9 cellular contexts compared by ENCODE assay signal in the genomic region with DNA sequence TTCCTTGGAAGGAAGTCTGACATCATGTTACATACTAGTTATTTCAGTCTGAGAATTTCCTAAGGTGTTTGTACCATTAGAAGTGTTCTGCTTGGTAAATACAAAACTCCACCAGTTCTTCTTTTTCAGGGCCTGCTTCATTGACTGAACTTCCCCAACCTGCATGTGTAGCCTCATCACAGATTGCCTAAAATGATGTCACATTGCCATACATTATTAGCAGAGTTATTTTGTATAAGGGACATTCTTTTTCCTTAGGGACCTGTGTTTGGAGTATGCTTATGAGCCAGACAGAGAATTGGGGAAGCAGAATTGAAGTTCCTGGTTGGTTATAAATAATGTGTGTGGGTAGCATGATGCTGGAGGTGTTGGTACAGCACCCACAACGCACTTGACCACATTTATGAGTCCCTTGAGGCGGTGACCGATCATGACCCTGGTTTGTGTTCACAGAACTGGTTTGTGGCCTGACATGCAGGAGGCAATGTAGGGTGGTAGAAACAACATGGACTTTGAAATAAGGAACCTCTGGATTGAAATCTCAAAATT. TPM values are rescaled to one million over a fixed set of nuclear protein-coding genes. Genes with fewer than 3 reads are reported as not detected.
DNase-seq lines count a peak whose midpoint lies in the region; ATAC-seq, FAIRE-seq and TF ChIP-seq lines count a peak whose summit lies in the region.
"Had no signal": no experiment of that assay in that cellular context is flagged by ENCODE, and none has a peak within 500 bp of the region (broad histone marks: within the 10 kb centered on the region; RNA-seq: fewer than 3 reads in every experiment).

No MANE protein-coding gene starts in this region.

- peak; percentile 97 for DNase-seq in GF-D8 (lab: John Stamatoyannopoulos, UW)
- peak; percentile 33 for DNase-seq in RPMI7951 (ENCODE audit: low read depth)
- no peak for DNase-seq in psoas muscle
- no peak for DNase-seq in cerebellum (ENCODE audit: low spot score)
- DNase-seq in NCI-H2171 (lab: John Stamatoyannopoulos, UW) = no peak
- no peak for DNase-seq in kidney
- DNase-seq: NCI-H2171 treated with DMSO at 0.1 percent for 48 hours had no signal

- WGBS in psoas muscle, 3 donors = 75 to 82% (median 81%) methylated on average over 3 of the region's 3 CpGs

- no peak for FAIRE-seq in kidney (lab: Jason Lieb, UNC)

- H3K4me1 ChIP-seq in psoas muscle (no peaks in the 10 kb centered on the region), kidney (ENCODE audit: control insufficient read depth in 1 of 2, insufficient read depth in 1 of 2, low read depth in 1 of 2, low read length in 2 of 2) (no peaks in the 10 kb centered on the region)

- ATAC-seq in GM19468 (IDR thresholded peaks at IDR 0.05; ENCODE audit: extremely low read depth, unreplicated experiment) (peak; percentile 43), HG03135 (IDR thresholded peaks at IDR 0.05; ENCODE audit: unreplicated experiment) (peak; percentile 71), psoas muscle (no peak)

- intact Hi-C loops in psoas muscle (cut with DNase I) (no loop called here), kidney (cut with DNase I) (no loop called here)

- H3K9ac ChIP-seq in kidney (ENCODE audit: low read length in 2 of 2) = no peak overlapping the region

- TF ChIP-seq CTCF in psoas muscle (IDR thresholded peaks at IDR 0.05) (no peak), kidney (IDR thresholded peaks at IDR 0.05; ENCODE audit: borderline replicate concordance, extremely low read depth, insufficient read depth) (no peak)

- H3K27me3 ChIP-seq in psoas muscle (ENCODE audit: insufficient read depth in 3 of 3, low read length in 2 of 3) = no peaks in the 10 kb centered on the region

- H3K36me3 ChIP-seq in psoas muscle (ENCODE audit: insufficient read depth in 1 of 2, low read depth in 1 of 2) (no peaks in the 10 kb centered on the region), kidney (ENCODE audit: control insufficient read depth in 1 of 2, insufficient read depth in 2 of 2, low read length in 2 of 2) (no peaks in the 10 kb centered on the region)

- H3K9me3 ChIP-seq in psoas muscle (no peaks in the 10 kb centered on the region), kidney (ENCODE audit: control insufficient read depth in 1 of 2, low read length in 2 of 2) (no peaks in the 10 kb centered on the region)

- H3K27ac ChIP-seq in psoas muscle (no peak overlapping the region), kidney (ENCODE audit: low read depth in 2 of 2, low read length in 2 of 2) (no peak overlapping the region)

- H3K4me3 ChIP-seq in psoas muscle = no peak overlapping the region
- H3K4me3 ChIP-seq in kidney (ENCODE audit: low read length in 2 of 2) = no peak overlapping the region

RNA-seq across cellular contexts. Expression of a gene that starts 16.4 kb away (rescaled TPM):
- not detected in 2 replicates for total RNA-seq in RPMI7951 (2014; rRNA removed; shearing (Covaris generic))
- not detected for total RNA-seq in psoas muscle
- polyA plus RNA-seq in psoas muscle = under 1 TPM in 1 of 3 donors, not detected in 2; 0.31 TPM
- total RNA-seq in cerebellum = not detected
- 1,380 TPM for total RNA-seq in kidney
- polyA plus RNA-seq in kidney (ENCODE audit: insufficient read depth, low read depth, low replicate concordance) = 101 TPM

Comparison
In these comparisons a context has a peak if more than half of its experiments do, and no peak if none do; other contexts are left out.
1. DNase-seq: peak in GF-D8 (single experiment) and RPMI7951 (single experiment); none in psoas muscle (0 of 2), cerebellum (single experiment), NCI-H2171 (single experiment) and kidney (single experiment).
2. ATAC-seq: peak in GM19468 (single experiment) and HG03135 (single experiment); none in psoas muscle (0 of 4).
3. RNA of a gene that starts 16.4 kb away (total RNA-seq): 1,380 TPM in kidney (single experiment); not detected in cerebellum (single experiment), not detected in RPMI7951 and not detected in psoas muscle; every median in the first group is over 1,000 times any median in the second.